Comparison of ENCODE assay signal across 17 cellular contexts in genomic region chr4:107937040-107937439, GRCh38. TPM values are rescaled to one million over a fixed set of nuclear protein-coding genes. Genes with fewer than 3 reads are reported as not detected.
A peak's percentile ranks its signal among the peaks of the same experiment; 100 is the strongest.
DNase-seq lines count a peak whose midpoint lies in the region; ATAC-seq and TF ChIP-seq lines count a peak whose summit lies in the region.
"Had no signal": no experiment of that assay in that cellular context is flagged by ENCODE, and none has a peak within 500 bp of the region (broad histone marks: within the 10 kb centered on the region; RNA-seq: fewer than 3 reads in every experiment).

No MANE protein-coding gene starts in this region.

- DNase-seq in CD14-positive monocyte (ENCODE audit: low spot score) (no peak), NOMO-1 treated with DMSO at 0.1 percent for 48 hours (lab: John Stamatoyannopoulos, UW; ENCODE audit: unreplicated experiment) (peak; percentile 55), NCI-H82 treated with DMSO at 0.1 percent for 48 hours (lab: John Stamatoyannopoulos, UW; ENCODE audit: unreplicated experiment) (no peak), HK-2 (ENCODE audit: unreplicated experiment) (no peak)
- no peak for DNase-seq in stimulated activated CD4-positive, alpha-beta T cell treated with anti-CD3 and anti-CD28 coated beads, Interleukin-15, amount 100 ng/mL, for 24 hours
- DNase-seq: activated CD4-positive, alpha-beta T cell treated with anti-CD3 and anti-CD28 coated beads, Interleukin-2, amount 50 U/mL, for 4 hours; CD4-positive, alpha-beta memory T cell; DMS53; HCEC 1CT; NCI-H187 treated with DMSO at 0.1 percent for 48 hours; NCI-H345; NK-92 treated with Interleukin-12 subunit alpha and Interleukin-12 subunit beta, amount 100 ng/mL, for 24 hours; posterior cingulate gyrus had no signal

- H3K9me3 Mint-ChIP-seq in CD14-positive monocyte: peaks cover 0 to 3% (median 0%) of the 10 kb centered on the region in 7 donors
- H3K9me3 Mint-ChIP-seq: CD4-positive, alpha-beta memory T cell; natural killer cell treated with Interleukin-12 subunit alpha and Interleukin-12 subunit beta and Interleukin-15 and Interleukin-18, amount 100 ng/mL, for 72 hours had no signal

- intact Hi-C loops in CD14-positive monocyte (cut with micrococcal nuclease): loop anchor here in 1 of 2 donors (10.0 kb wide), 1 partner anchor 48 kb away; the partner anchor contains the start of gene HADH

- no peaks in the 10 kb centered on the region for H3K36me3 Mint-ChIP-seq in CD14-positive monocyte
- H3K36me3 Mint-ChIP-seq: natural killer cell treated with Interleukin-12 subunit alpha and Interleukin-12 subunit beta and Interleukin-15 and Interleukin-18, amount 100 ng/mL, for 72 hours had no signal

- H3K27ac Mint-ChIP-seq in CD14-positive monocyte: peak overlapping the region in 6 of 7 donors; percentile 27 to 89 (median 72)
- H3K27ac Mint-ChIP-seq: natural killer cell treated with Interleukin-12 subunit alpha and Interleukin-12 subunit beta and Interleukin-15 and Interleukin-18, amount 100 ng/mL, for 72 hours had no signal

- H3K4me3 Mint-ChIP-seq in CD14-positive monocyte: peak overlapping the region in 1 of 2 donors; percentile 56
- H3K4me3 Mint-ChIP-seq: natural killer cell treated with Interleukin-12 subunit alpha and Interleukin-12 subunit beta and Interleukin-15 and Interleukin-18, amount 100 ng/mL, for 72 hours had no signal

- peaks cover 0 to 9% (median 6%) of the 10 kb centered on the region in 3 donors for H3K27me3 Mint-ChIP-seq in CD14-positive monocyte (ENCODE audit: low read depth in 3 of 3)
- H3K27me3 Mint-ChIP-seq: CD4-positive, alpha-beta memory T cell; natural killer cell treated with Interleukin-12 subunit alpha and Interleukin-12 subunit beta and Interleukin-15 and Interleukin-18, amount 100 ng/mL, for 72 hours had no signal

- ATAC-seq in GM18511 (IDR thresholded peaks at IDR 0.05; ENCODE audit: unreplicated experiment): peak; percentile 57
- ATAC-seq in GM21717 (IDR thresholded peaks at IDR 0.05; ENCODE audit: unreplicated experiment): peak; percentile 58
- no peak for ATAC-seq in HG02938 (IDR thresholded peaks at IDR 0.05; ENCODE audit: unreplicated experiment)
- ATAC-seq: natural killer cell treated with Interleukin-12 subunit alpha and Interleukin-12 subunit beta and Interleukin-15 and Interleukin-18, amount 100 ng/mL, for 72 hours had no signal

- no peak for TF ChIP-seq CTCF in CD14-positive monocyte (IDR thresholded peaks at IDR 0.05)

- H3K4me1 Mint-ChIP-seq in CD14-positive monocyte: peaks cover 22% of the 10 kb centered on the region

RNA-seq across cellular contexts. Expression of gene CYP2U1, which starts 5.7 kb away (rescaled TPM):
- polyA plus RNA-seq in CD14-positive monocyte: 1 to 10 TPM; 1.5 to 1.7 TPM

RNA-seq across cellular contexts. Expression of gene HADH, which starts 52.6 kb away (rescaled TPM):
- 10 to 100 TPM; 19.4 TPM for polyA plus RNA-seq in CD14-positive monocyte
